Comparison of ENCODE assay signal across 13 cellular contexts in the genomic region with DNA sequence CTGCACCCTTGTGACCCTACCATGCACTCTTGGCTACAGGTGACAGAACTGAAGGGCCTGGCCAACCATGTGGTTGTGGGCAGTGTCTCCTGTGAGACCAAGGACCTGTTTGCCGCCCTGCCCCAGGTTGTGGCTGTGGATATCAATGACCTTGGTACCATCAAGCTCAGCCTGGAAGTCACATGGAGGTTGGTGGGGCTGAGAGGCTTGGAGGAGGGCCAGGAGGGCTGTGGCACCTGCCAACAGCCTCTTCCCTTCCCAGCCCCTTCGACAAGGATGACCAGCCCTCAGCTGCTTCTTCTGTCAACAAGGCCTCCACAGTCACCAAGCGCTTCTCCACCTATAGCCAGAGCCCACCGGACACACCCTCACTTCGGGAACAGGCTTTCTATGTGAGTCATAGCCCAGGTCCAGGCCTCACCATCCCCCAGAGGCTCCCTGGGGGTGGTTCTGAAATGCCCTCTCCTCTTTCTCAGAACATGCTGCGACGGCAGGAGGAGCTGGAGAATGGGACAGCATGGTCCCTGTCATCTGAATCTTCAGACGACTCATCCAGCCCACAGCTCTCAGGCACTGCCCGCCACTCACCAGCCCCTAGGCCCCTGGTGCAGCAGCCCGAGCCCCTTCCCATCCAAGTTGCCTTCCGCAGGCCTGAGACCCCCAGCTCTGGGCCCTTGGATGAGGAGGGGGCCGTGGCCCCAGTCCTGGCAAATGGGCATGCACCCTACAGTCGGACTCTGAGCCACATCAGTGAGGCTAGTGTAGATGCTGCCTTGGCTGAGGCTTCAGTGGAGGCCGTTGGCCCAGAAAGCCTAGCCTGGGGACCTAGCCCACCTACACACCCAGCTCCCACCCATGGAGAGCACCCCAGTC. TPM values are rescaled to one million over a fixed set of nuclear protein-coding genes. Genes with fewer than 3 reads are reported as not detected.
DNase-seq lines count a peak whose midpoint lies in the region; ATAC-seq and TF ChIP-seq lines count a peak whose summit lies in the region.
"Had no signal": no experiment of that assay in that cellular context is flagged by ENCODE, and none has a peak within 500 bp of the region (broad histone marks: within the 10 kb centered on the region; RNA-seq: fewer than 3 reads in every experiment).

No MANE protein-coding gene starts in this region.

- TF ChIP-seq CTCF in A673 (conservative IDR thresholded peaks at IDR 0.05; ENCODE audit: low read depth, low read length) (no peak), HFFc6 (IDR thresholded peaks at IDR 0.05) (no peak)

- peaks cover 12% of the 10 kb centered on the region for H3K27me3 ChIP-seq in A673 (replicated peaks; ENCODE audit: insufficient read depth, low read depth, low read length, poor library complexity)
- H3K27me3 ChIP-seq: testis had no signal

- intact Hi-C loops in A673 (cut with micrococcal nuclease; ENCODE audit: unreplicated experiment) = no loop called here

- H3K9me3 ChIP-seq in A673 (ENCODE audit: low read depth, low read length, poor library complexity, severe bottlenecking) = no peaks in the 10 kb centered on the region
- H3K9me3 ChIP-seq: testis had no signal

- H3K36me3 Mint-ChIP-seq in HFFc6 (ENCODE audit: low read depth) = peaks cover 20% of the 10 kb centered on the region
- peaks cover 11% of the 10 kb centered on the region for H3K36me3 Mint-ChIP-seq in activated CD8-positive, alpha-beta T cell treated with anti-CD3 and anti-CD28 coated beads, Interleukin-2, amount 10 ng/mL, durations not matched to agents 7 days and 5 days (ENCODE audit: low read depth)
- H3K36me3 Mint-ChIP-seq: activated naive CD8-positive, alpha-beta T cell had no signal

- H3K4me3 Mint-ChIP-seq in HFFc6 = no peak overlapping the region; the same call in 1 of the 2 replicates
- H3K4me3 Mint-ChIP-seq in activated CD8-positive, alpha-beta T cell treated with anti-CD3 and anti-CD28 coated beads, Interleukin-2, amount 10 ng/mL, durations not matched to agents 7 days and 5 days = no peak overlapping the region
- H3K4me3 Mint-ChIP-seq: activated naive CD8-positive, alpha-beta T cell had no signal

- no peaks in the 10 kb centered on the region for H3K9me3 Mint-ChIP-seq in HFFc6
- H3K9me3 Mint-ChIP-seq in activated CD8-positive, alpha-beta T cell treated with anti-CD3 and anti-CD28 coated beads, Interleukin-2, amount 10 ng/mL, durations not matched to agents 7 days and 5 days (ENCODE audit: insufficient read depth) = no peaks in the 10 kb centered on the region

- H3K27ac Mint-ChIP-seq in HFFc6 = peak overlapping the region; percentile 68; the same call in 1 of the 2 replicates
- H3K27ac Mint-ChIP-seq in activated CD8-positive, alpha-beta T cell treated with anti-CD3 and anti-CD28 coated beads, Interleukin-2, amount 10 ng/mL, durations not matched to agents 7 days and 5 days = peak overlapping the region; percentile 61

- POLR2A ChIA-PET in A673 (lab: Charles Lee; ENCODE audit: low non-redundant PET) = no interaction called here
- POLR2A ChIA-PET in activated CD8-positive, alpha-beta T cell treated with anti-CD3 and anti-CD28 coated beads, Interleukin-2, amount 10 ng/mL, durations not matched to agents 7 days and 5 days (lab: Charles Lee) = interaction anchor here (0.6 to 1.6 kb wide), 5 partner anchors 20 to 154 kb away, joined by 3 to 7 read pairs (median 4); partner anchors contain the start of genes ACD, ATP6V0D1, CTCF and PARD6A

- DNase-seq in A673 (ENCODE audit: low spot score) = no peak
- peak; percentile 42 for DNase-seq in HFFc6
- no peak for DNase-seq in activated CD8-positive, alpha-beta T cell treated with anti-CD3 and anti-CD28 coated beads, Interleukin-2, amount 10 ng/mL, durations not matched to agents 7 days and 5 days
- DNase-seq in islet precursor cell = peak; percentile 74
- no peak for DNase-seq in ecto neural progenitor cell (ENCODE audit: low spot score)
- DNase-seq in middle frontal gyrus (ENCODE audit: extremely low spot score, low spot score) = no peak
- DNase-seq: NCI-H510A treated with DMSO at 0.1 percent for 48 hours, testis had no signal

- no peak overlapping the region for H3K4me3 ChIP-seq in A673 (ENCODE audit: low read depth, low read length, poor library complexity, severe bottlenecking)
- H3K4me3 ChIP-seq: testis had no signal

- peaks cover 9% of the 10 kb centered on the region for H3K27me3 Mint-ChIP-seq in HFFc6 (ENCODE audit: insufficient read depth)
- peaks cover 4% of the 10 kb centered on the region for H3K27me3 Mint-ChIP-seq in activated CD8-positive, alpha-beta T cell treated with anti-CD3 and anti-CD28 coated beads, Interleukin-2, amount 10 ng/mL, durations not matched to agents 7 days and 5 days (ENCODE audit: low read depth)
- H3K27me3 Mint-ChIP-seq: activated naive CD8-positive, alpha-beta T cell had no signal

- ATAC-seq in activated CD8-positive, alpha-beta T cell treated with anti-CD3 and anti-CD28 coated beads, Interleukin-2, amount 10 ng/mL, durations not matched to agents 7 days and 5 days = no peak
- ATAC-seq in GM21619 (IDR thresholded peaks at IDR 0.05; ENCODE audit: unreplicated experiment) = no peak
- ATAC-seq in HG03139 (IDR thresholded peaks at IDR 0.05; ENCODE audit: unreplicated experiment) = no peak

- peaks cover 14% of the 10 kb centered on the region for H3K4me1 ChIP-seq in A673 (ENCODE audit: insufficient read depth, low read length, poor library complexity, severe bottlenecking)

- H3K27ac ChIP-seq in A673 (ENCODE audit: low read depth, low read length, poor library complexity, severe bottlenecking) = no peak overlapping the region
- H3K27ac ChIP-seq: testis had no signal

- peaks cover 5% of the 10 kb centered on the region for H3K36me3 ChIP-seq in A673 (ENCODE audit: insufficient read depth, low read length, poor library complexity, severe bottlenecking)

- CTCF ChIA-PET in A673 (lab: Charles Lee) = interaction anchor here (1.0 kb wide), 1 partner anchor 20 kb away, joined by 3 read pairs; no protein-coding TSS in a partner anchor
- CTCF ChIA-PET in activated CD8-positive, alpha-beta T cell treated with anti-CD3 and anti-CD28 coated beads, Interleukin-2, amount 10 ng/mL, durations not matched to agents 7 days and 5 days (lab: Charles Lee) = interaction anchor here (0.9 to 2.2 kb wide), 5 partner anchors 21 to 126 kb away, joined by 3 to 10 read pairs (median 4); partner anchors contain the start of genes CARMIL2 and CTCF

- TSS peak; percentile 30 for BruUV-seq in A673 (replicated peaks; lab: Mats Ljungman, UMichigan)

- peaks cover 43% of the 10 kb centered on the region for H3K4me1 Mint-ChIP-seq in HFFc6 (ENCODE audit: low read depth)
- peaks cover 33% of the 10 kb centered on the region for H3K4me1 Mint-ChIP-seq in activated CD8-positive, alpha-beta T cell treated with anti-CD3 and anti-CD28 coated beads, Interleukin-2, amount 10 ng/mL, durations not matched to agents 7 days and 5 days (ENCODE audit: low read depth)

RNA-seq across cellular contexts. Expression of gene RIPOR1, which starts 13.0 kb away (rescaled TPM):
- 22.9 and 29.0 TPM in 2 replicates for total RNA-seq in A673 (2021)
- total RNA-seq in HFFc6 (2021; fragmentation: NEBNext Ultra II Directional; extraction: Animal tissue kit (Norgen Biotek cat#: 25700)) = 100 to 1,000 TPM in 1 of 6 experiments, 10 to 100 TPM in 5; 72.2 to 101 (median 82.9) TPM
- total RNA-seq in activated CD8-positive, alpha-beta T cell treated with anti-CD3 and anti-CD28 coated beads, Interleukin-2, amount 10 ng/mL, durations not matched to agents 7 days and 5 days = 10 to 100 TPM; 10.6 to 13.7 TPM

RNA-seq across cellular contexts. Expression of gene CTCF, which starts 20.7 kb away (rescaled TPM):
- 68.6 and 74.7 TPM in 2 replicates for total RNA-seq in A673 (2021)
- 10 to 100 TPM; 22.6 to 31.1 (median 29.4) TPM for total RNA-seq in HFFc6 (2021; fragmentation: NEBNext Ultra II Directional; extraction: Animal tissue kit (Norgen Biotek cat#: 25700))
- total RNA-seq in activated CD8-positive, alpha-beta T cell treated with anti-CD3 and anti-CD28 coated beads, Interleukin-2, amount 10 ng/mL, durations not matched to agents 7 days and 5 days = 10 to 100 TPM; 77.4 to 79.8 TPM

RNA-seq across cellular contexts. Expression of gene AGRP, which starts 58.3 kb away (rescaled TPM):
- total RNA-seq in A673 (2021) = not detected in 2 replicates
- not detected for total RNA-seq in HFFc6 (2021; fragmentation: NEBNext Ultra II Directional; extraction: Animal tissue kit (Norgen Biotek cat#: 25700))
- not detected for total RNA-seq in activated CD8-positive, alpha-beta T cell treated with anti-CD3 and anti-CD28 coated beads, Interleukin-2, amount 10 ng/mL, durations not matched to agents 7 days and 5 days
- total RNA-seq: fibroblast of villous mesenchyme, mononuclear cell had no signal

Comparison
In these comparisons a context has a peak if more than half of its experiments do, and no peak if none do; other contexts are left out.
1. DNase-seq: peak in HFFc6 (single experiment) and islet precursor cell (single experiment); none in A673 (single experiment), activated CD8-positive, alpha-beta T cell treated with anti-CD3 and anti-CD28 coated beads, Interleukin-2, amount 10 ng/mL, durations not matched to agents 7 days and 5 days (single experiment), ecto neural progenitor cell (single experiment) and middle frontal gyrus (single experiment).